In genomic region chr3:46314517-46314916, GRCh38 we compare ENCODE assay signal across 1 cellular context.
TF ChIP-seq lines count a peak whose summit lies in the region.

No MANE protein-coding gene starts in this region.

TF ChIP-seq in HepG2, 621 proteins besides CTCF, POLR2A, EP300 and RAD21:
- TF ChIP-seq ZNF460 (CRISPR knock-in tag; IDR thresholded peaks at IDR 0.05; ENCODE audit: borderline replicate concordance) (no peak), MXI1 (IDR thresholded peaks at IDR 0.05; ENCODE audit: borderline replicate concordance, low read depth, low read length) (no peak), POLR2AphosphoS5 (IDR thresholded peaks at IDR 0.05; ENCODE audit: low read depth, low read length) (no peak), ZNF3 (CRISPR knock-in tag; IDR thresholded peaks at IDR 0.05) (no peak), HHEX (CRISPR knock-in tag; IDR thresholded peaks at IDR 0.05) (no peak), ZNF136 (CRISPR knock-in tag; IDR thresholded peaks at IDR 0.05; ENCODE audit: low read depth) (no peak), SMC3 (IDR thresholded peaks at IDR 0.05; ENCODE audit: low read length) (no peak), TFDP1 (CRISPR knock-in tag; IDR thresholded peaks at IDR 0.05; ENCODE audit: borderline replicate concordance) (no peak), ZNF225 (CRISPR knock-in tag; IDR thresholded peaks at IDR 0.05) (no peak), HDAC1 (CRISPR knock-in tag; IDR thresholded peaks at IDR 0.05) (no peak), ZNF282 (IDR thresholded peaks at IDR 0.05; ENCODE audit: partially characterized antibody) (no peak), NR2C2 (CRISPR knock-in tag; IDR thresholded peaks at IDR 0.05; ENCODE audit: borderline replicate concordance) (no peak), SRSF1 (optimal IDR thresholded peaks at IDR 0.05; ENCODE audit: low read depth, low read length) (no peak), ZSCAN12 (CRISPR knock-in tag; IDR thresholded peaks at IDR 0.05) (no peak), PRMT3 (CRISPR knock-in tag; IDR thresholded peaks at IDR 0.05; ENCODE audit: borderline replicate concordance, low read depth) (no peak)
- TF ChIP-seq, protein P1, sequence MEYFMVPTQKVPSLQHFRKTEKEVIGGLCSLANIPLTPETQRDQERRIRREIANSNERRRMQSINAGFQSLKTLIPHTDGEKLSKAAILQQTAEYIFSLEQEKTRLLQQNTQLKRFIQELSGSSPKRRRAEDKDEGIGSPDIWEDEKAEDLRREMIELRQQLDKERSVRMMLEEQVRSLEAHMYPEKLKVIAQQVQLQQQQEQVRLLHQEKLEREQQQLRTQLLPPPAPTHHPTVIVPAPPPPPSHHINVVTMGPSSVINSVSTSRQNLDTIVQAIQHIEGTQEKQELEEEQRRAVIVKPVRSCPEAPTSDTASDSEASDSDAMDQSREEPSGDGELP (IDR thresholded peaks at IDR 0.05; ENCODE audit: borderline replicate concordance, low read depth) = no peak
- TF ChIP-seq, protein P2, sequence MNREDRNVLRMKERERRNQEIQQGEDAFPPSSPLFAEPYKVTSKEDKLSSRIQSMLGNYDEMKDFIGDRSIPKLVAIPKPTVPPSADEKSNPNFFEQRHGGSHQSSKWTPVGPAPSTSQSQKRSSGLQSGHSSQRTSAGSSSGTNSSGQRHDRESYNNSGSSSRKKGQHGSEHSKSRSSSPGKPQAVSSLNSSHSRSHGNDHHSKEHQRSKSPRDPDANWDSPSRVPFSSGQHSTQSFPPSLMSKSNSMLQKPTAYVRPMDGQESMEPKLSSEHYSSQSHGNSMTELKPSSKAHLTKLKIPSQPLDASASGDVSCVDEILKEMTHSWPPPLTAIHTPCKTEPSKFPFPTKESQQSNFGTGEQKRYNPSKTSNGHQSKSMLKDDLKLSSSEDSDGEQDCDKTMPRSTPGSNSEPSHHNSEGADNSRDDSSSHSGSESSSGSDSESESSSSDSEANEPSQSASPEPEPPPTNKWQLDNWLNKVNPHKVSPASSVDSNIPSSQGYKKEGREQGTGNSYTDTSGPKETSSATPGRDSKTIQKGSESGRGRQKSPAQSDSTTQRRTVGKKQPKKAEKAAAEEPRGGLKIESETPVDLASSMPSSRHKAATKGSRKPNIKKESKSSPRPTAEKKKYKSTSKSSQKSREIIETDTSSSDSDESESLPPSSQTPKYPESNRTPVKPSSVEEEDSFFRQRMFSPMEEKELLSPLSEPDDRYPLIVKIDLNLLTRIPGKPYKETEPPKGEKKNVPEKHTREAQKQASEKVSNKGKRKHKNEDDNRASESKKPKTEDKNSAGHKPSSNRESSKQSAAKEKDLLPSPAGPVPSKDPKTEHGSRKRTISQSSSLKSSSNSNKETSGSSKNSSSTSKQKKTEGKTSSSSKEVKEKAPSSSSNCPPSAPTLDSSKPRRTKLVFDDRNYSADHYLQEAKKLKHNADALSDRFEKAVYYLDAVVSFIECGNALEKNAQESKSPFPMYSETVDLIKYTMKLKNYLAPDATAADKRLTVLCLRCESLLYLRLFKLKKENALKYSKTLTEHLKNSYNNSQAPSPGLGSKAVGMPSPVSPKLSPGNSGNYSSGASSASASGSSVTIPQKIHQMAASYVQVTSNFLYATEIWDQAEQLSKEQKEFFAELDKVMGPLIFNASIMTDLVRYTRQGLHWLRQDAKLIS (CRISPR knock-in tag; IDR thresholded peaks at IDR 0.05) = no peak
TF ChIP-seq in HepG2: peak in this region for 0.
